In the genomic region with DNA sequence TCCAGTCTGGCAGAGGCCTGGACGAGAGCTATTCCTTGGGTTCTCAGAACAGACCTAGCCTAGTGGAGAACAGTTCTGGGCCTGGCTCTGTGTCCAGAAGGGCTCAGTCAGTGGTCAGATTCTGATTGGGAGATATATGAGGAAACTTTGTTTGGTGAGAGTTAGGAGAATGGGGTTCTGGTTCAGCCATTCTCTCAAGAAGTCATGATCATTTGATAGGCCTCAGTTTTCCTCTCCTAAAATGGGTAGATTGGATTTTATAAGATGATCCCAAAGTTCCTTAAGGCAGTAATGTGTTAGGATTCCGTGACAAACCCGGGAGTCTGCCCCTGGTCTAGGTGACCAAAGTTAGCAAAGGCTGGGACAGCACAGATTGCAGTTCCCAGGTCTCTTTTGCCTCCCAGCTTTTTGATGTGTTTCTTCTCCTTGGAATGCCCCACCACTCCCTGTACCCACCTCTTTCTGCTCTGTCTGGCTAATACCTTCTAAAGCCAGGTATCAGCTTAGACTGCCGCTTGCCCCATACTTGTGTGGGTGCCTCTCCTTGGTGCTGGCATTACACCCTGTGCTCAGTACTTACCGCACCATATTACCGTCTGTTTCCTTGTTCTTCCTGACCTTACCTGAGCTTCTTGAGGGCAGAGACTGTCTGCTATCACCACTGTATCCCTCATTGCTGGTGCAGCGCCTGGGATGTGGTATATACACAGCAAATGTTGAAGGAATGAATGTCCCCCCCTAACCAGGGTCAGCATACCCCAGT, we compare ENCODE assay signal across 10 cellular contexts. TPM values are rescaled to one million over a fixed set of nuclear protein-coding genes. Genes with fewer than 3 reads are reported as not detected.
A peak's percentile ranks its signal among the peaks of the same experiment; 100 is the strongest.
DNase-seq lines count a peak whose midpoint lies in the region; ATAC-seq and TF ChIP-seq lines count a peak whose summit lies in the region.
"Had no signal": no experiment of that assay in that cellular context is flagged by ENCODE, and none has a peak within 500 bp of the region (broad histone marks: within the 10 kb centered on the region; RNA-seq: fewer than 3 reads in every experiment).

No MANE protein-coding gene starts in this region.

- H3K36me3 ChIP-seq in cardiac muscle cell (no peaks in the 10 kb centered on the region), aorta (ENCODE audit: control insufficient read depth in 1 of 2, insufficient read depth in 2 of 2, low read length in 1 of 2) (no peaks in the 10 kb centered on the region)
- H3K36me3 ChIP-seq in effector memory CD4-positive, alpha-beta T cell (ENCODE audit: control insufficient read depth, insufficient read depth, low read length), result no peaks in the 10 kb centered on the region
- H3K36me3 ChIP-seq: ovary had no signal

- H3K27me3 Mint-ChIP-seq in nephron (ENCODE audit: low read depth), result no peaks in the 10 kb centered on the region

- H3K27me3 ChIP-seq in cardiac muscle cell (no peaks in the 10 kb centered on the region), aorta (ENCODE audit: control insufficient read depth in 1 of 2, insufficient read depth in 2 of 2, low read length in 1 of 2) (no peaks in the 10 kb centered on the region)
- no peaks in the 10 kb centered on the region for H3K27me3 ChIP-seq in effector memory CD4-positive, alpha-beta T cell (replicated peaks; ENCODE audit: control insufficient read depth, insufficient read depth, low read length, poor library complexity, severe bottlenecking)
- H3K27me3 ChIP-seq: ovary had no signal

- no peak for ATAC-seq in Right ventricle myocardium inferior
- no peak for ATAC-seq in aorta (ENCODE audit: low FRiP score)

- DNase-seq in cardiac muscle cell (ENCODE audit: low read depth in 1 of 2, low spot score in 1 of 2) (no peak), Right ventricle myocardium inferior (ENCODE audit: missing footprints) (no peak), aorta (no peak), NCI-H446 (lab: John Stamatoyannopoulos, UW) (no peak), COR-L47 (lab: John Stamatoyannopoulos, UW) (no peak), SW480 (ENCODE audit: low spot score) (no peak)
- DNase-seq in effector memory CD4-positive, alpha-beta T cell, result no peak
- DNase-seq: HFFc6, ovary had no signal

- H3K4me1 Mint-ChIP-seq in nephron, result peaks cover 65% of the 10 kb centered on the region

- H3K9me3 Mint-ChIP-seq in nephron, result peaks cover 9% of the 10 kb centered on the region

- peaks cover 10% of the 10 kb centered on the region for H3K36me3 Mint-ChIP-seq in nephron (ENCODE audit: low read depth)

- no peak overlapping the region for H3K4me3 Mint-ChIP-seq in nephron

- H3K27ac ChIP-seq in cardiac muscle cell (peak overlapping the region; percentile 70), aorta (ENCODE audit: low read depth in 1 of 2, low read length in 2 of 2) (peak overlapping the region; percentile 44 to 49)
- H3K27ac ChIP-seq in effector memory CD4-positive, alpha-beta T cell (ENCODE audit: insufficient read depth, low read length, poor library complexity, severe bottlenecking), result peak overlapping the region; percentile 44

- H3K27ac Mint-ChIP-seq in nephron, result peak overlapping the region; percentile 70 to 88 (median 87)
- H3K27ac Mint-ChIP-seq: HFFc6 had no signal

- H3K4me1 ChIP-seq in cardiac muscle cell (ENCODE audit: low read depth) (peaks cover 55% of the 10 kb centered on the region), aorta (ENCODE audit: control insufficient read depth in 1 of 2, insufficient read depth in 2 of 2, low read length in 2 of 2) (peaks cover 4 to 23% of the 10 kb centered on the region in 2 donors)
- peaks cover 38% of the 10 kb centered on the region for H3K4me1 ChIP-seq in effector memory CD4-positive, alpha-beta T cell (ENCODE audit: control insufficient read depth, insufficient read depth, low read length, poor library complexity, severe bottlenecking)

- H3K9me3 ChIP-seq in cardiac muscle cell (ENCODE audit: low read depth), result no peaks in the 10 kb centered on the region
- H3K9me3 ChIP-seq in effector memory CD4-positive, alpha-beta T cell (ENCODE audit: control insufficient read depth, low read length), result no peaks in the 10 kb centered on the region
- no peaks in the 10 kb centered on the region for H3K9me3 ChIP-seq in aorta (ENCODE audit: control insufficient read depth, low read length)
- H3K9me3 ChIP-seq: ovary had no signal

- TF ChIP-seq CTCF in cardiac muscle cell (IDR thresholded peaks at IDR 0.05; ENCODE audit: low read depth, low read length), result no peak
- no peak for TF ChIP-seq CTCF in nephron (IDR thresholded peaks at IDR 0.05; ENCODE audit: unreplicated experiment in 3 of 3)

- 66 to 76% methylated on average over 7 of the region's 7 CpGs for WGBS in aorta, 2 donors

- H3K4me3 ChIP-seq in cardiac muscle cell (no peak overlapping the region), aorta (ENCODE audit: low read length in 2 of 2) (no peak overlapping the region)
- no peak overlapping the region for H3K4me3 ChIP-seq in effector memory CD4-positive, alpha-beta T cell (ENCODE audit: insufficient read depth, low read depth, low read length, poor library complexity, severe bottlenecking)
- H3K4me3 ChIP-seq: ovary had no signal

- intact Hi-C loops in Right ventricle myocardium inferior (cut with DNase I) (no loop called here), aorta (cut with DNase I) (no loop called here)

RNA-seq across cellular contexts. Expression of gene SUSD6, which starts 25.5 kb away (rescaled TPM):
- total RNA-seq in cardiac muscle cell, result 12.1 and 14.7 TPM in 2 replicates
- 8.7 TPM in 2 replicates for polyA plus RNA-seq in cardiac muscle cell
- total RNA-seq in Right ventricle myocardium inferior, result 22.4 TPM
- total RNA-seq in aorta, result 10 to 100 TPM; 51.3 to 59.9 TPM
- polyA plus RNA-seq in aorta, result 10 to 100 TPM in 1 of 2 donors, 1 to 10 TPM in 1; 7.4 to 16.1 TPM
